In the genomic region with DNA sequence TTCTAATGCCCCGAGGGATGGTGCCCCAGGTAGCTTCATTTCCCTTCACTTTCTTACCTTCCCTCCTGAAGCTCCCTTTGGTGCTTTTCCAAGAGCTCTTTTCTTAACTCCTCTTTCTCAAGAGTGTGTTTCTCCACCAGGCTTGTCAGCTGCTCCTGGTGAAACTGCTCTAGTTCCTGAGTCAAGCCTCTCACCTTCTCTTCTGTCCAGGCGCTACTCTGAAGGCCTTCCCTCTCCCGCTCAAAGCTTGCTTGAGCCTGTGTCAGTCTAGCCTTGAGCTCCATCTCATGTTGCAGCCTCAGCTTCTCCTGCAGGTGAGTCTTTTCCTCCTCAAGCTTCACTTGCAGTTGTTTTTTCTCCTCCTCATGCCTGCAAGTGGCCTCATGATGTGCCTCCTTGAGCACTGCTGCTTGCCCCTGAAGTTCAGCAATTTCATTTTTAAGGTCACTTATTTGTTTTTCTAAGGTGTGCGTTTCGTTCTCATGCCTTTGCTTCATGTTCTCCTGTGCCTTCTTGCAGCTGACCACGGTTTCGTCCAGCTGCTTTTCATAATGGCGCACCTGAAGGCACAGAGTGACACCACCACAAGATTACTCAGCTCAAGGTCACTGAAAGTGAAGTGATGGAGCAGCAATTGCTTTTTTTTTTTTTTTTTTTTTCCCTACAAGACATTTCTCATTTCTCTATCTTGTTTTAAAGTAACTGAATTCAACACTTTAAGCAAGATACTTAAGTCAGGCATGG, we compare ENCODE assay signal across 15 cellular contexts.
"Had no signal": no experiment of that assay in that cellular context is flagged by ENCODE, and none has a peak within 500 bp of the region (broad histone marks: within the 10 kb centered on the region; RNA-seq: fewer than 3 reads in every experiment).

No MANE protein-coding gene starts in this region.

- DNase-seq: activated CD4-positive, alpha-beta T cell treated with anti-CD3 and anti-CD28 coated beads, Interleukin-2, amount 10 ng/mL, durations not matched to agents 24 days and 14 days; activated effector memory CD4-positive, alpha-beta T cell treated with anti-CD3 and anti-CD28 coated beads, Interleukin-2, amount 50 U/mL, for 16 hours; activated naive CD8-positive, alpha-beta T cell treated with anti-CD3 and anti-CD28 coated beads, Interleukin-2, amount 10 ng/mL, durations not matched to agents 7 days and 5 days; cortex of kidney; effector CD8-positive, alpha-beta T cell; heart left ventricle; islet precursor cell; left lung; mucosa of descending colon; stimulated activated CD4-positive, alpha-beta T cell treated with anti-CD3 and anti-CD28 coated beads, Interleukin-12 subunit alpha, Interleukin-12 subunit beta, amount 100 ng/mL, for 4 hours; T1000; WERI-Rb-1 had no signal

- H3K4me3 ChIP-seq: heart left ventricle, left lung, mucosa of descending colon, prostate gland, tibial nerve had no signal

- H3K27me3 Mint-ChIP-seq: activated CD4-positive, alpha-beta T cell treated with anti-CD3 and anti-CD28 coated beads, Interleukin-2, amount 10 ng/mL, durations not matched to agents 24 days and 14 days; activated naive CD8-positive, alpha-beta T cell treated with anti-CD3 and anti-CD28 coated beads, Interleukin-2, amount 10 ng/mL, durations not matched to agents 7 days and 5 days; natural killer cell treated with Interleukin-12 subunit alpha and Interleukin-12 subunit beta and Interleukin-15 and Interleukin-18, amount 100 ng/mL, for 72 hours had no signal

- H3K4me3 Mint-ChIP-seq: activated CD4-positive, alpha-beta T cell treated with anti-CD3 and anti-CD28 coated beads, Interleukin-2, amount 10 ng/mL, durations not matched to agents 24 days and 14 days; activated naive CD8-positive, alpha-beta T cell treated with anti-CD3 and anti-CD28 coated beads, Interleukin-2, amount 10 ng/mL, durations not matched to agents 7 days and 5 days; natural killer cell treated with Interleukin-12 subunit alpha and Interleukin-12 subunit beta and Interleukin-15 and Interleukin-18, amount 100 ng/mL, for 72 hours had no signal

- H3K27ac ChIP-seq: left lung, prostate gland, tibial nerve, WERI-Rb-1 had no signal

- H3K27ac Mint-ChIP-seq: activated CD4-positive, alpha-beta T cell treated with anti-CD3 and anti-CD28 coated beads, Interleukin-2, amount 10 ng/mL, durations not matched to agents 24 days and 14 days; activated naive CD8-positive, alpha-beta T cell treated with anti-CD3 and anti-CD28 coated beads, Interleukin-2, amount 10 ng/mL, durations not matched to agents 7 days and 5 days had no signal

- H3K9me3 Mint-ChIP-seq: activated CD4-positive, alpha-beta T cell treated with anti-CD3 and anti-CD28 coated beads, Interleukin-2, amount 10 ng/mL, durations not matched to agents 24 days and 14 days; activated naive CD8-positive, alpha-beta T cell treated with anti-CD3 and anti-CD28 coated beads, Interleukin-2, amount 10 ng/mL, durations not matched to agents 7 days and 5 days; natural killer cell treated with Interleukin-12 subunit alpha and Interleukin-12 subunit beta and Interleukin-15 and Interleukin-18, amount 100 ng/mL, for 72 hours had no signal

- H3K4me1 ChIP-seq: tibial nerve had no signal

- H3K27me3 ChIP-seq: heart left ventricle, left lung, tibial nerve had no signal

- H3K9me3 ChIP-seq: heart left ventricle, left lung, mucosa of descending colon, prostate gland, tibial nerve had no signal

- H3K36me3 ChIP-seq: prostate gland had no signal

- ATAC-seq: left lung; mucosa of descending colon; natural killer cell treated with Interleukin-12 subunit alpha and Interleukin-12 subunit beta and Interleukin-15 and Interleukin-18, amount 100 ng/mL, for 72 hours had no signal
